In genomic region chr1:67338642-67339041, GRCh38 we compare ENCODE assay signal across 12 cellular contexts. TPM values are rescaled to one million over a fixed set of nuclear protein-coding genes. Genes with fewer than 3 reads are reported as not detected.
DNase-seq lines count a peak whose midpoint lies in the region; ATAC-seq, FAIRE-seq and TF ChIP-seq lines count a peak whose summit lies in the region.
"Had no signal": no experiment of that assay in that cellular context is flagged by ENCODE, and none has a peak within 500 bp of the region (broad histone marks: within the 10 kb centered on the region; RNA-seq: fewer than 3 reads in every experiment).

No MANE protein-coding gene starts in this region.

- intact Hi-C loops in IMR-90 (cut with micrococcal nuclease) (no loop called here), vagina (cut with DNase I) (no loop called here), Right ventricle myocardium superior (cut with DNase I) (no loop called here)

- ATAC-seq in GM18868 (IDR thresholded peaks at IDR 0.05; ENCODE audit: unreplicated experiment): peak; percentile 35
- ATAC-seq in GM21723 (IDR thresholded peaks at IDR 0.05; ENCODE audit: unreplicated experiment): peak; percentile 38
- no peak for ATAC-seq in IMR-90 (ENCODE audit: low read depth)
- no peak for ATAC-seq in HG02970 (IDR thresholded peaks at IDR 0.05; ENCODE audit: low FRiP score, unreplicated experiment)
- ATAC-seq in Right ventricle myocardium superior (ENCODE audit: poor library complexity): no peak
- ATAC-seq: upper lobe of right lung had no signal

- H3K23ac ChIP-seq in IMR-90 (ENCODE audit: low read depth, low read length): no peak overlapping the region

- no peak for TF ChIP-seq CTCF in IMR-90 (conservative IDR thresholded peaks at IDR 0.05; ENCODE audit: low read depth, low read length)
- no peak for TF ChIP-seq CTCF in keratinocyte (optimal IDR thresholded peaks at IDR 0.05 in 1 of 3, IDR thresholded peaks at IDR 0.05 in 1 of 3, conservative IDR thresholded peaks at IDR 0.05 in 1 of 3; ENCODE audit: extremely low read depth in 1 of 3, insufficient read depth in 2 of 3, low read length in 3 of 3)
- TF ChIP-seq CTCF in GM13976 (IDR thresholded peaks at IDR 0.05; ENCODE audit: borderline replicate concordance, control extremely low read depth, extremely low read depth, insufficient read depth, missing control alignments): no peak
- TF ChIP-seq CTCF in vagina (IDR thresholded peaks at IDR 0.05): no peak

- H3K79me2 ChIP-seq in keratinocyte (ENCODE audit: control insufficient read depth, insufficient read depth, low read length): no peaks in the 10 kb centered on the region

- no peak overlapping the region; the same call in 2 of the 3 replicates for H2BK15ac ChIP-seq in IMR-90 (ENCODE audit: low read depth, low read length)

- no peak overlapping the region for H3K4me2 ChIP-seq in IMR-90 (ENCODE audit: low read depth, low read length)
- no peak overlapping the region for H3K4me2 ChIP-seq in keratinocyte (ENCODE audit: control insufficient read depth, extremely low read depth, insufficient read depth, low read depth, low read length)

- H3K27me3 ChIP-seq in IMR-90 (ENCODE audit: control insufficient read depth, insufficient read depth, low read length) (peaks cover 1% of the 10 kb centered on the region; the same call in 1 of the 2 replicates), keratinocyte (ENCODE audit: control insufficient read depth, extremely low read depth, insufficient read depth, low read length) (no peaks in the 10 kb centered on the region), vagina (no peaks in the 10 kb centered on the region)
- H3K27me3 ChIP-seq: upper lobe of right lung had no signal

- H2BK120ac ChIP-seq in IMR-90 (ENCODE audit: low read depth, low read length): no peak overlapping the region

- H3K4me1 ChIP-seq in IMR-90 (ENCODE audit: control insufficient read depth, insufficient read depth, low read length): peaks cover 9% of the 10 kb centered on the region
- peaks cover 34% of the 10 kb centered on the region for H3K4me1 ChIP-seq in keratinocyte (ENCODE audit: control insufficient read depth, extremely low read depth, insufficient read depth, low read length)
- H3K4me1 ChIP-seq in vagina: peaks cover 11% of the 10 kb centered on the region
- H3K4me1 ChIP-seq: upper lobe of right lung had no signal

- no peak overlapping the region for H3K18ac ChIP-seq in IMR-90 (ENCODE audit: low read depth, low read length)

- no peak overlapping the region for H3K9ac ChIP-seq in IMR-90 (ENCODE audit: low read depth, low read length)
- H3K9ac ChIP-seq in keratinocyte (ENCODE audit: control insufficient read depth, extremely low read depth, insufficient read depth, low read length): no peak overlapping the region

- H2BK5ac ChIP-seq in IMR-90 (ENCODE audit: low read depth, low read length, poor library complexity, severe bottlenecking): no peak overlapping the region

- in situ Hi-C loops in IMR-90 (cut with MboI; ENCODE audit: low sequenced_read_pairs) (no loop called here), GM13976 (cut with MboI; ENCODE audit: low sequenced_read_pairs, unreplicated experiment) (no loop called here)

- H3K56ac ChIP-seq in IMR-90 (ENCODE audit: extremely low read depth, insufficient read depth, low read length): no peak overlapping the region

- dilution Hi-C loops in IMR-90 (cut with HindIII; ENCODE audit: low sequenced_read_pairs, unreplicated experiment): no loop called here
- dilution Hi-C loops in keratinocyte (cut with MboI; ENCODE audit: extremely low pct_ligation_motif_present, low sequenced_read_pairs): no loop called here

- no peak overlapping the region for H4K8ac ChIP-seq in IMR-90 (ENCODE audit: low read depth in 2 of 2, low read length in 2 of 2)

- 0 out of 2 replicates have a peak overlapping the region, but pooled peaks have one; percentile 10 for H3K14ac ChIP-seq in IMR-90 (replicated peaks; ENCODE audit: low read depth, low read length)

- H4K91ac ChIP-seq in IMR-90 (ENCODE audit: insufficient read depth, low read depth, low read length): no peak overlapping the region

- H3K4ac ChIP-seq in IMR-90 (ENCODE audit: low read depth, low read length): no peak overlapping the region

- H3K9me1 ChIP-seq in IMR-90 (ENCODE audit: insufficient read depth, low read length): peaks cover 2% of the 10 kb centered on the region; the same call in 1 of the 2 replicates
- no peaks in the 10 kb centered on the region for H3K9me1 ChIP-seq in keratinocyte (ENCODE audit: control insufficient read depth, extremely low read depth, insufficient read depth, low read length)

- BruUV-seq in IMR-90 (replicated peaks; lab: Mats Ljungman, UMichigan): no TSS peak

- DNase-seq in IMR-90 (peak; percentile 15), keratinocyte (ENCODE audit: low read depth, low spot score) (no peak), GM13976 (ENCODE audit: low spot score) (no peak), vagina (ENCODE audit: extremely low spot score in 2 of 2) (no peak), Right ventricle myocardium superior (no peak)
- DNase-seq: KBM-7, upper lobe of right lung had no signal

- no peak overlapping the region for H3K27ac ChIP-seq in IMR-90 (ENCODE audit: insufficient read depth, low read length)
- H3K27ac ChIP-seq in keratinocyte (ENCODE audit: control insufficient read depth, insufficient read depth, low read length): no peak overlapping the region
- no peak overlapping the region for H3K27ac ChIP-seq in vagina
- H3K27ac ChIP-seq: upper lobe of right lung had no signal

- no peak overlapping the region for H2BK20ac ChIP-seq in IMR-90 (ENCODE audit: low read depth, low read length)

- no peaks in the 10 kb centered on the region for H4K20me1 ChIP-seq in IMR-90 (ENCODE audit: insufficient read depth, low read length)
- H4K20me1 ChIP-seq in keratinocyte (ENCODE audit: control insufficient read depth, extremely low read depth, insufficient read depth, low read length): no peaks in the 10 kb centered on the region

- CTCF ChIA-PET in IMR-90 (lab: Yijun Ruan, JAX): interaction anchor here (1.0 kb wide), 1 partner anchor 113 kb away, joined by 3 read pairs; no protein-coding TSS in a partner anchor

- TF ChIP-seq RAD21 in IMR-90 (IDR thresholded peaks at IDR 0.05; ENCODE audit: low read length): no peak

- H3K36me3 ChIP-seq in IMR-90 (ENCODE audit: control insufficient read depth, insufficient read depth, low read length) (no peaks in the 10 kb centered on the region), keratinocyte (ENCODE audit: control insufficient read depth in 2 of 2, extremely low read depth in 1 of 2, insufficient read depth in 2 of 2, low read length in 2 of 2) (no peaks in the 10 kb centered on the region), vagina (no peaks in the 10 kb centered on the region)
- H3K36me3 ChIP-seq: upper lobe of right lung had no signal

- POLR2A ChIA-PET in IMR-90 (lab: Charles Lee; ENCODE audit: unreplicated experiment): no interaction called here

- H3K9me3 ChIP-seq in IMR-90 (ENCODE audit: control insufficient read depth, insufficient read depth, low read length) (no peaks in the 10 kb centered on the region), keratinocyte (ENCODE audit: control insufficient read depth, low read depth, low read length) (no peaks in the 10 kb centered on the region), vagina (no peaks in the 10 kb centered on the region)
- H3K9me3 ChIP-seq: upper lobe of right lung had no signal

- WGBS in IMR-90 (ENCODE audit: extremely low coverage in 2 of 2, insufficient read length in 1 of 2), 2 experiments: no CpG with 5 or more reads among the region's 3 CpGs

- H4K5ac ChIP-seq in IMR-90 (ENCODE audit: low read depth, low read length): no peak overlapping the region

- no peak for TF ChIP-seq POLR2A in IMR-90 (IDR thresholded peaks at IDR 0.05; ENCODE audit: low read depth, low read length)
- no peak for TF ChIP-seq POLR2A in vagina (IDR thresholded peaks at IDR 0.05)

- H2AK5ac ChIP-seq in IMR-90 (ENCODE audit: low read depth, low read length): no peak overlapping the region

- peak; percentile 36 for FAIRE-seq in keratinocyte (lab: Jason Lieb, UNC)
- FAIRE-seq: endometrium had no signal

- H3K79me1 ChIP-seq in IMR-90 (ENCODE audit: low read depth in 1 of 2, low read length in 2 of 2): no peaks in the 10 kb centered on the region

- H3K4me3 ChIP-seq in IMR-90 (ENCODE audit: insufficient read depth, low read depth, low read length) (no peak overlapping the region), keratinocyte (ENCODE audit: control insufficient read depth in 2 of 3, extremely low read depth in 1 of 3, insufficient read depth in 2 of 3, low read depth in 1 of 3, low read length in 3 of 3) (no peak overlapping the region), vagina (no peak overlapping the region)
- H3K4me3 ChIP-seq: upper lobe of right lung had no signal

- H2AFZ ChIP-seq in IMR-90 (replicated peaks; ENCODE audit: low read length, poor library complexity) (no peak overlapping the region), keratinocyte (ENCODE audit: control insufficient read depth, low read length) (peak overlapping the region; percentile 24)

- no peak overlapping the region for H2AK9ac ChIP-seq in IMR-90 (replicated peaks; ENCODE audit: low read depth, low read length, poor library complexity)

TF ChIP-seq in IMR-90, 13 proteins besides CTCF, POLR2A, EP300 and RAD21 (continues in another document):
- TF ChIP-seq ELK1 (IDR thresholded peaks at IDR 0.05; ENCODE audit: borderline replicate concordance, low read depth, low read length): no peak
- no peak for TF ChIP-seq FOS (IDR thresholded peaks at IDR 0.05; ENCODE audit: low read depth, low read length)

RNA-seq across cellular contexts. Expression of gene IL12RB2, which starts 31.0 kb away (rescaled TPM):
- total RNA-seq in IMR-90 (2012; rRNA removed) (not detected in 2 replicates), vagina (0.74 TPM), Right ventricle myocardium superior (0.54 TPM)
- polyA plus RNA-seq in IMR-90 (2012; rRNA removed) (not detected in 2 replicates), keratinocyte (0.63 to 1.0 TPM (median 0.67 TPM) in 3 replicates)
- polyA plus RNA-seq in IMR-90 (2012; cell fraction: cytosol; rRNA removed): not detected in 2 replicates
- polyA plus RNA-seq in IMR-90 (2012; cell fraction: nucleus; rRNA removed; ENCODE audit: low replicate concordance): not detected in 2 replicates
- polyA plus RNA-seq in keratinocyte (2011; ENCODE audit: low read depth): 0.99 TPM
- 0.88 and 0.92 TPM in 2 replicates for polyA plus RNA-seq in keratinocyte (2011; cell fraction: cytosol; rRNA removed)
- 0.53 and 0.99 TPM in 2 replicates for polyA plus RNA-seq in keratinocyte (2011; cell fraction: nucleus; rRNA removed)
- polyA plus RNA-seq in keratinocyte (2012; ENCODE audit: low replicate concordance): 0.42 and 1.5 TPM in 2 replicates
- polyA minus RNA-seq in keratinocyte: 0.82 to 1.3 TPM in 2 of 3 replicates, not detected in the other
- 1.3 TPM for polyA minus RNA-seq in keratinocyte (2011; cell fraction: cytosol; rRNA and poly(A)+ RNA removed)
- 0.95 and 2.3 TPM in 2 replicates for polyA minus RNA-seq in keratinocyte (2011; cell fraction: nucleus; rRNA and poly(A)+ RNA removed)
- total RNA-seq: RPMI7951 had no signal

Comparison
In these comparisons a context has a peak if more than half of its experiments do, and no peak if none do; other contexts are left out.
1. ATAC-seq: peak in GM18868 (single experiment) and GM21723 (single experiment); none in IMR-90 (single experiment), HG02970 (single experiment) and Right ventricle myocardium superior (single experiment).